Comparison of ENCODE assay signal across 8 cellular contexts in genomic region chr20:17648782-17649730, GRCh38. TPM values are rescaled to one million over a fixed set of nuclear protein-coding genes. Genes with fewer than 3 reads are reported as not detected.
A peak's percentile ranks its signal among the peaks of the same experiment; 100 is the strongest.
DNase-seq lines count a peak whose midpoint lies in the region; ATAC-seq and TF ChIP-seq lines count a peak whose summit lies in the region.

No MANE protein-coding gene starts in this region.

- no peaks in the 10 kb centered on the region for H3K9me3 ChIP-seq in hepatocyte (ENCODE audit: low read depth)

- H4K20me1 ChIP-seq in hepatocyte (ENCODE audit: insufficient read depth, poor library complexity, severe bottlenecking): peaks cover 100% of the 10 kb centered on the region

- DNase-seq in GM06990 (ENCODE audit: extremely low read depth, insufficient read length) (no peak), NCI-H1092 treated with DMSO at 0.1 percent for 48 hours (lab: John Stamatoyannopoulos, UW) (peak; percentile 66), hepatocyte (ENCODE audit: low spot score) (no peak)
- DNase-seq in activated T-cell treated with anti-CD3 and anti-CD28 coated beads, Interleukin-2, amount 50 U/mL, for 4 hours: peak; percentile 21
- peak; percentile 3 to 10 for DNase-seq in stimulated activated CD8-positive, alpha-beta memory T cell treated with anti-CD3 and anti-CD28 coated beads, Interleukin-7, amount 100 ng/mL, for 4 hours (ENCODE audit: low read depth in 2 of 2)
- no peak for DNase-seq in effector CD4-positive, alpha-beta T cell
- DNase-seq in activated CD4-positive, CD25-positive, alpha-beta regulatory T cell (lab: John Stamatoyannopoulos, UW): no peak

- peak; percentile 46 to 57 for ATAC-seq in activated T-cell treated with anti-CD3 and anti-CD28 coated beads, Interleukin-2, amount 50 U/mL, for 4 hours
- no peak for ATAC-seq in GM19324 (IDR thresholded peaks at IDR 0.05; ENCODE audit: low FRiP score, unreplicated experiment)

- H3K9me2 ChIP-seq in hepatocyte (replicated peaks; ENCODE audit: insufficient read depth): no peaks in the 10 kb centered on the region

- 74% methylated on average over 17 of the region's 20 CpGs for WGBS in hepatocyte (ENCODE audit: low lambda C conversion rate, missing lambda C conversion rate)

- peaks cover 11% of the 10 kb centered on the region for H3K4me1 Mint-ChIP-seq in activated T-cell treated with anti-CD3 and anti-CD28 coated beads, Interleukin-2, amount 50 U/mL, for 4 hours (ENCODE audit: low read depth)

- H3K27me3 ChIP-seq in GM06990 (replicated peaks; ENCODE audit: control insufficient read depth, insufficient read depth, low read length) (no peaks in the 10 kb centered on the region), hepatocyte (no peaks in the 10 kb centered on the region)

- H3K79me2 ChIP-seq in hepatocyte: peaks cover 100% of the 10 kb centered on the region

- H3K9me3 Mint-ChIP-seq in activated T-cell treated with anti-CD3 and anti-CD28 coated beads, Interleukin-2, amount 50 U/mL, for 4 hours: no peaks in the 10 kb centered on the region

- peak; percentile 46 for TF ChIP-seq CTCF in GM06990 (IDR thresholded peaks at IDR 0.05; ENCODE audit: insufficient read depth, low read length, poor library complexity, severe bottlenecking)
- TF ChIP-seq CTCF in hepatocyte (IDR thresholded peaks at IDR 0.05; ENCODE audit: poor library complexity): peak; percentile 44

- no peak overlapping the region for H2AFZ ChIP-seq in hepatocyte

- no peaks in the 10 kb centered on the region for H3K36me3 Mint-ChIP-seq in activated T-cell treated with anti-CD3 and anti-CD28 coated beads, Interleukin-2, amount 50 U/mL, for 4 hours (ENCODE audit: insufficient read depth)

- H3K4me3 Mint-ChIP-seq in activated T-cell treated with anti-CD3 and anti-CD28 coated beads, Interleukin-2, amount 50 U/mL, for 4 hours: no peak overlapping the region

- no peak overlapping the region for H3K27ac ChIP-seq in hepatocyte

- H3K4me3 ChIP-seq in GM06990 (replicated peaks; ENCODE audit: low read depth, low read length) (no peak overlapping the region), hepatocyte (no peak overlapping the region)

- peaks cover 57% of the 10 kb centered on the region for H3K4me1 ChIP-seq in hepatocyte (ENCODE audit: insufficient read depth)

- no peak overlapping the region for H3K4me2 ChIP-seq in hepatocyte

- H3K36me3 ChIP-seq in GM06990 (ENCODE audit: control insufficient read depth, insufficient read depth, low read length) (peaks cover 5% of the 10 kb centered on the region), hepatocyte (replicated peaks; ENCODE audit: insufficient read depth, low read depth) (no peaks in the 10 kb centered on the region)

- H3K27me3 Mint-ChIP-seq in activated T-cell treated with anti-CD3 and anti-CD28 coated beads, Interleukin-2, amount 50 U/mL, for 4 hours (ENCODE audit: low read depth): no peaks in the 10 kb centered on the region

RNA-seq across cellular contexts. Expression of gene RRBP1, which starts 33.0 kb away (rescaled TPM):
- total RNA-seq in activated T-cell treated with anti-CD3 and anti-CD28 coated beads, Interleukin-2, amount 50 U/mL, for 4 hours: 10 to 100 TPM; 25.5 to 32.3 (median 27.0) TPM
- 182 and 193 TPM in 2 replicates for total RNA-seq in hepatocyte
- 242 and 274 TPM in 2 replicates for polyA plus RNA-seq in hepatocyte

RNA-seq across cellular contexts. Expression of gene BANF2, which starts 50.7 kb away (rescaled TPM):
- not detected for total RNA-seq in activated T-cell treated with anti-CD3 and anti-CD28 coated beads, Interleukin-2, amount 50 U/mL, for 4 hours
- not detected in 2 replicates for total RNA-seq in hepatocyte
- not detected in 2 replicates for polyA plus RNA-seq in hepatocyte

Comparison
In these comparisons a context has a peak if more than half of its experiments do, and no peak if none do; other contexts are left out.
1. DNase-seq: peak in NCI-H1092 treated with DMSO at 0.1 percent for 48 hours (single experiment), activated T-cell treated with anti-CD3 and anti-CD28 coated beads, Interleukin-2, amount 50 U/mL, for 4 hours (single experiment) and stimulated activated CD8-positive, alpha-beta memory T cell treated with anti-CD3 and anti-CD28 coated beads, Interleukin-7, amount 100 ng/mL, for 4 hours (2 of 2); none in GM06990 (single experiment), hepatocyte (single experiment), effector CD4-positive, alpha-beta T cell (single experiment) and activated CD4-positive, CD25-positive, alpha-beta regulatory T cell (0 of 4).